Comparison of ENCODE assay signal across 10 cellular contexts in genomic region chr3:58074997-58075396, GRCh38.
A peak's percentile ranks its signal among the peaks of the same experiment; 100 is the strongest.
DNase-seq lines count a peak whose midpoint lies in the region; FAIRE-seq and TF ChIP-seq lines count a peak whose summit lies in the region.
"Had no signal": no experiment of that assay in that cellular context is flagged by ENCODE, and none has a peak within 500 bp of the region (broad histone marks: within the 10 kb centered on the region; RNA-seq: fewer than 3 reads in every experiment).

No MANE protein-coding gene starts in this region.

- POLR2A ChIA-PET in activated CD4-positive, alpha-beta memory T cell treated with anti-CD3 and anti-CD28 coated beads for 36 hours (lab: Charles Lee) = no interaction called here
- POLR2A ChIA-PET in activated CD4-positive, alpha-beta memory T cell treated with anti-CD3 and anti-CD28 coated beads, Interleukin-2, amount 10 ng/mL, durations not matched to agents 7 days and 5 days (lab: Charles Lee) = no interaction called here

- peak overlapping the region in 3 of 4 donors; percentile 14 to 61 (median 41) for H3K27ac ChIP-seq in esophagus squamous epithelium
- H3K27ac ChIP-seq: psoas muscle had no signal

- H3K4me3 ChIP-seq in esophagus squamous epithelium = no peak overlapping the region
- H3K4me3 ChIP-seq: psoas muscle had no signal

- no peaks in the 10 kb centered on the region for H3K9me3 Mint-ChIP-seq in activated CD4-positive, alpha-beta memory T cell treated with anti-CD3 and anti-CD28 coated beads for 36 hours
- no peaks in the 10 kb centered on the region for H3K9me3 Mint-ChIP-seq in activated CD4-positive, alpha-beta memory T cell treated with anti-CD3 and anti-CD28 coated beads, Interleukin-2, amount 10 ng/mL, durations not matched to agents 7 days and 5 days

- peak; percentile 43 for DNase-seq in activated CD4-positive, alpha-beta memory T cell treated with anti-CD3 and anti-CD28 coated beads for 36 hours
- DNase-seq in activated CD4-positive, alpha-beta memory T cell treated with anti-CD3 and anti-CD28 coated beads, Interleukin-2, amount 10 ng/mL, durations not matched to agents 7 days and 5 days = no peak
- DNase-seq in SW480 (ENCODE audit: low spot score) = peak; percentile 44
- DNase-seq in esophagus squamous epithelium (lab: John Stamatoyannopoulos, UW) = no peak
- DNase-seq in stimulated activated naive CD4-positive, alpha-beta T cell (lab: John Stamatoyannopoulos, UW) = peak in 4 of 6 experiments; percentile 5 to 41 (median 32)
- no peak for DNase-seq in C1 segment of cervical spinal cord (lab: John Stamatoyannopoulos, UW)
- no peak for DNase-seq in HTR-8/SVneo (ENCODE audit: insufficient read length, low spot score)
- no peak for DNase-seq in DMS79 (lab: John Stamatoyannopoulos, UW)
- DNase-seq: NCI-H1930, psoas muscle had no signal

- intact Hi-C loops in activated CD4-positive, alpha-beta memory T cell treated with anti-CD3 and anti-CD28 coated beads for 36 hours (cut with micrococcal nuclease) = loop anchor here (2.0 kb wide), 1 partner anchor 66 kb away; the partner anchor contains the start of gene FLNB
- intact Hi-C loops in esophagus squamous epithelium (cut with DNase I) = no loop called here

- peaks cover 0 to 31% (median 13%) of the 10 kb centered on the region in 3 donors for H3K4me1 ChIP-seq in esophagus squamous epithelium
- H3K4me1 ChIP-seq: psoas muscle had no signal

- H3K9me3 ChIP-seq in esophagus squamous epithelium = no peaks in the 10 kb centered on the region
- H3K9me3 ChIP-seq: psoas muscle had no signal

- peaks cover 0 to 35% (median 0%) of the 10 kb centered on the region in 3 donors for H3K36me3 ChIP-seq in esophagus squamous epithelium

- no peaks in the 10 kb centered on the region for H3K27me3 ChIP-seq in esophagus squamous epithelium

- H3K36me3 Mint-ChIP-seq in activated CD4-positive, alpha-beta memory T cell treated with anti-CD3 and anti-CD28 coated beads for 36 hours = peaks cover 8% of the 10 kb centered on the region
- H3K36me3 Mint-ChIP-seq in activated CD4-positive, alpha-beta memory T cell treated with anti-CD3 and anti-CD28 coated beads, Interleukin-2, amount 10 ng/mL, durations not matched to agents 7 days and 5 days (ENCODE audit: low read depth) = peaks cover 21% of the 10 kb centered on the region

- FAIRE-seq in HTR-8/SVneo (lab: Jason Lieb, UNC) = no peak

- no peak for TF ChIP-seq CTCF in esophagus squamous epithelium (IDR thresholded peaks at IDR 0.05)

- H3K27me3 Mint-ChIP-seq in activated CD4-positive, alpha-beta memory T cell treated with anti-CD3 and anti-CD28 coated beads for 36 hours = no peaks in the 10 kb centered on the region
- no peaks in the 10 kb centered on the region for H3K27me3 Mint-ChIP-seq in activated CD4-positive, alpha-beta memory T cell treated with anti-CD3 and anti-CD28 coated beads, Interleukin-2, amount 10 ng/mL, durations not matched to agents 7 days and 5 days

- CTCF ChIA-PET in activated CD4-positive, alpha-beta memory T cell treated with anti-CD3 and anti-CD28 coated beads for 36 hours (lab: Charles Lee) = interaction anchor here (1.1 kb wide), 2 partner anchors 9 to 67 kb away, joined by 3 to 4 read pairs; no protein-coding TSS in a partner anchor
- CTCF ChIA-PET in activated CD4-positive, alpha-beta memory T cell treated with anti-CD3 and anti-CD28 coated beads, Interleukin-2, amount 10 ng/mL, durations not matched to agents 7 days and 5 days (lab: Charles Lee) = no interaction called here

- WGBS in esophagus squamous epithelium, 2 donors = 56 to 69% methylated on average over 2 of the region's 2 CpGs

- H3K27ac Mint-ChIP-seq in activated CD4-positive, alpha-beta memory T cell treated with anti-CD3 and anti-CD28 coated beads for 36 hours = no peak overlapping the region
- H3K27ac Mint-ChIP-seq in activated CD4-positive, alpha-beta memory T cell treated with anti-CD3 and anti-CD28 coated beads, Interleukin-2, amount 10 ng/mL, durations not matched to agents 7 days and 5 days = no peak overlapping the region

- no peak for TF ChIP-seq POLR2A in esophagus squamous epithelium (IDR thresholded peaks at IDR 0.05)

- H3K4me1 Mint-ChIP-seq in activated CD4-positive, alpha-beta memory T cell treated with anti-CD3 and anti-CD28 coated beads for 36 hours (ENCODE audit: low read depth) = peaks cover 22% of the 10 kb centered on the region
- H3K4me1 Mint-ChIP-seq in activated CD4-positive, alpha-beta memory T cell treated with anti-CD3 and anti-CD28 coated beads, Interleukin-2, amount 10 ng/mL, durations not matched to agents 7 days and 5 days = peaks cover 11% of the 10 kb centered on the region

- no peak overlapping the region for H3K4me3 Mint-ChIP-seq in activated CD4-positive, alpha-beta memory T cell treated with anti-CD3 and anti-CD28 coated beads for 36 hours
- H3K4me3 Mint-ChIP-seq in activated CD4-positive, alpha-beta memory T cell treated with anti-CD3 and anti-CD28 coated beads, Interleukin-2, amount 10 ng/mL, durations not matched to agents 7 days and 5 days = no peak overlapping the region

Comparison
In these comparisons a context has a peak if more than half of its experiments do, and no peak if none do; other contexts are left out.
1. DNase-seq: peak in activated CD4-positive, alpha-beta memory T cell treated with anti-CD3 and anti-CD28 coated beads for 36 hours (single experiment), SW480 (single experiment) and stimulated activated naive CD4-positive, alpha-beta T cell (4 of 6); none in activated CD4-positive, alpha-beta memory T cell treated with anti-CD3 and anti-CD28 coated beads, Interleukin-2, amount 10 ng/mL, durations not matched to agents 7 days and 5 days (single experiment), esophagus squamous epithelium (single experiment), C1 segment of cervical spinal cord (0 of 14), HTR-8/SVneo (single experiment) and DMS79 (single experiment).